In the genomic region with DNA sequence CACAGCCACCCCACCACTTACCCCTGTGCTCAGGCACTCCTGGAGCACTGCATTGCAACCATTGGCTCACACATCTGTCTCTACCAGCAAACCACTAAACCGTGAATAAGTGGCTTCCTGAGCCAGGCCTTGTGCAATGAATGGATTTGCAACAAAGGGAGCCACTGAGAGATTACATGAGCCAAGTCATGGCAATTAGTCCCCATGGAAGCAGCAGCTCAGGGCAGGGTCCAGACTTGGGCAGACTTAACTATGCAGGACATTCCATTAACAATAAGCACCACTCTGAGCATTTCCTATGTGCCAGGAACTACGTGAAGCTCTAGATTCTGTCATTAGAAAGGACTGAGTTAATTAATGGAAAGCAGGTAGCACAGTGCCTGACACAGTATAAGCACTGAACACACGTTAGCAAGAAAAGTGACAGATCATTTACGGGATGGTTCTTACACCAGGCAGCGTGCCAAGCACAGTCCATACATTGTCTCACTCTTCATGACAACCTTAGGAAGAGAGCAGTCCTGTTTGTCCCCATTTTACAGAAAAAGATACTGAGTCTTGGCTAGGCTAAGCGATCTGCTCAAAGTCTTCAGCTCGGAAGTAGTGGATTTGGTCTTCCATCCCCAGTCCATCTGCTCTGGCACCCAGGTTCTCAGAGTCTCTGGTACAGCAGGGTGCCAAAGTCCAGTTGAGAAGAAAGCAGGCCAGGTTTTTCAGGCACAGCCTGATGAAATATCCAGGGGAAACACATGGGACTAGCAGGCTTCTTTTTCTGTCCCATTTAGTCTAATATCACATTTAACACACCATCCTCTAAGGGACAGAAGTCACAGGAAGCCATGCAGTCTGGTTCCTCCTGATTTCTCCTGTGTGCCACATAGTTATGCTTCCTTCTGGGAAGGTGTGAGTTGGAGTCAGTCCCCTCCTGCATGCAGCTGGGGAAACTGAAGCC, we compare ENCODE assay signal across 8 cellular contexts. TPM values are rescaled to one million over a fixed set of nuclear protein-coding genes. Genes with fewer than 3 reads are reported as not detected.
DNase-seq lines count a peak whose midpoint lies in the region; ATAC-seq and TF ChIP-seq lines count a peak whose summit lies in the region.

No MANE protein-coding gene starts in this region.

- H3K36me3 ChIP-seq in neutrophil, result no peaks in the 10 kb centered on the region

- no peaks in the 10 kb centered on the region for H3K27me3 Mint-ChIP-seq in activated CD4-positive, alpha-beta T cell treated with anti-CD3 and anti-CD28 coated beads, Interleukin-2, amount 10 ng/mL, durations not matched to agents 7 days and 5 days
- H3K27me3 Mint-ChIP-seq in dendritic cell treated with granulocyte-macrophage colony-stimulating factor and Interleukin-4, amounts not matched to agents 40 ng/mL and 50 ng/mL, for 4 days, result peaks cover 4% of the 10 kb centered on the region
- no peaks in the 10 kb centered on the region for H3K27me3 Mint-ChIP-seq in mesothelial cell of epicardium (ENCODE audit: low read depth)

- no peak for ATAC-seq in GM18502 (IDR thresholded peaks at IDR 0.05; ENCODE audit: poor library complexity, unreplicated experiment)

- peak overlapping the region; percentile 79 for H3K27ac Mint-ChIP-seq in activated CD4-positive, alpha-beta T cell treated with anti-CD3 and anti-CD28 coated beads, Interleukin-2, amount 10 ng/mL, durations not matched to agents 7 days and 5 days
- H3K27ac Mint-ChIP-seq in dendritic cell treated with granulocyte-macrophage colony-stimulating factor and Interleukin-4, amounts not matched to agents 40 ng/mL and 50 ng/mL, for 4 days, result peak overlapping the region; percentile 46
- H3K27ac Mint-ChIP-seq in mesothelial cell of epicardium, result no peak overlapping the region

- POLR2A ChIA-PET in activated CD4-positive, alpha-beta T cell treated with anti-CD3 and anti-CD28 coated beads, Interleukin-2, amount 10 ng/mL, durations not matched to agents 7 days and 5 days (lab: Charles Lee), result no interaction called here

- H3K9me3 ChIP-seq in neutrophil, result no peaks in the 10 kb centered on the region

- peak overlapping the region; percentile 21 for H3K27ac ChIP-seq in neutrophil

- peaks cover 38 to 43% of the 10 kb centered on the region in 2 experiments for H3K4me1 ChIP-seq in neutrophil (ENCODE audit: control insufficient read depth in 1 of 2, insufficient read depth in 1 of 2, low read depth in 1 of 2, low read length in 1 of 2)

- no peak for DNase-seq in activated CD4-positive, alpha-beta T cell treated with anti-CD3 and anti-CD28 coated beads, Interleukin-2, amount 10 ng/mL, durations not matched to agents 7 days and 5 days
- no peak for DNase-seq in activated CD4-positive, alpha-beta T cell treated with anti-CD3 and anti-CD28 coated beads, Interleukin-2, amount 50 U/mL, for 1 hour
- DNase-seq in NCI-H748 (lab: John Stamatoyannopoulos, UW; ENCODE audit: unreplicated experiment), result peak; percentile 48
- DNase-seq in stimulated activated CD4-positive, alpha-beta T cell treated with anti-CD3 and anti-CD28 coated beads, Interleukin-2, amount 100 ng/mL, for 24 hours, result no peak
- no peak for DNase-seq in mesothelial cell of epicardium (ENCODE audit: low spot score in 2 of 2, unreplicated experiment in 2 of 2)

- H3K4me1 Mint-ChIP-seq in activated CD4-positive, alpha-beta T cell treated with anti-CD3 and anti-CD28 coated beads, Interleukin-2, amount 10 ng/mL, durations not matched to agents 7 days and 5 days, result peaks cover 61% of the 10 kb centered on the region
- H3K4me1 Mint-ChIP-seq in dendritic cell treated with granulocyte-macrophage colony-stimulating factor and Interleukin-4, amounts not matched to agents 40 ng/mL and 50 ng/mL, for 4 days (ENCODE audit: low read depth), result peaks cover 52% of the 10 kb centered on the region
- H3K4me1 Mint-ChIP-seq in mesothelial cell of epicardium, result peaks cover 30% of the 10 kb centered on the region

- TF ChIP-seq CTCF in neutrophil (IDR thresholded peaks at IDR 0.05), result no peak
- no peak for TF ChIP-seq CTCF in mesothelial cell of epicardium (IDR thresholded peaks at IDR 0.05; ENCODE audit: unreplicated experiment)

- peaks cover 3% of the 10 kb centered on the region for H3K9me3 Mint-ChIP-seq in activated CD4-positive, alpha-beta T cell treated with anti-CD3 and anti-CD28 coated beads, Interleukin-2, amount 10 ng/mL, durations not matched to agents 7 days and 5 days
- no peaks in the 10 kb centered on the region for H3K9me3 Mint-ChIP-seq in dendritic cell treated with granulocyte-macrophage colony-stimulating factor and Interleukin-4, amounts not matched to agents 40 ng/mL and 50 ng/mL, for 4 days
- no peaks in the 10 kb centered on the region for H3K9me3 Mint-ChIP-seq in mesothelial cell of epicardium

- intact Hi-C loops in dendritic cell treated with granulocyte-macrophage colony-stimulating factor and Interleukin-4, amounts not matched to agents 40 ng/mL and 50 ng/mL, for 4 days (cut with micrococcal nuclease), result no loop called here

- no peak overlapping the region for H3K4me3 Mint-ChIP-seq in activated CD4-positive, alpha-beta T cell treated with anti-CD3 and anti-CD28 coated beads, Interleukin-2, amount 10 ng/mL, durations not matched to agents 7 days and 5 days
- H3K4me3 Mint-ChIP-seq in dendritic cell treated with granulocyte-macrophage colony-stimulating factor and Interleukin-4, amounts not matched to agents 40 ng/mL and 50 ng/mL, for 4 days, result no peak overlapping the region
- H3K4me3 Mint-ChIP-seq in mesothelial cell of epicardium, result no peak overlapping the region

- CTCF ChIA-PET in activated CD4-positive, alpha-beta T cell treated with anti-CD3 and anti-CD28 coated beads, Interleukin-2, amount 10 ng/mL, durations not matched to agents 7 days and 5 days (lab: Charles Lee), result interaction anchor here (0.8 to 2.9 kb wide), 5 partner anchors 8 to 285 kb away, joined by 3 to 15 read pairs (median 4); no protein-coding TSS in a partner anchor

- H3K36me3 Mint-ChIP-seq in activated CD4-positive, alpha-beta T cell treated with anti-CD3 and anti-CD28 coated beads, Interleukin-2, amount 10 ng/mL, durations not matched to agents 7 days and 5 days (ENCODE audit: low read depth), result peaks cover 12% of the 10 kb centered on the region
- H3K36me3 Mint-ChIP-seq in dendritic cell treated with granulocyte-macrophage colony-stimulating factor and Interleukin-4, amounts not matched to agents 40 ng/mL and 50 ng/mL, for 4 days (ENCODE audit: low read depth), result no peaks in the 10 kb centered on the region
- no peaks in the 10 kb centered on the region for H3K36me3 Mint-ChIP-seq in mesothelial cell of epicardium

- H3K27me3 ChIP-seq in neutrophil, result no peaks in the 10 kb centered on the region

- H3K4me3 ChIP-seq in neutrophil (ENCODE audit: low read depth in 1 of 2, low read length in 1 of 2), result no peak overlapping the region

RNA-seq across cellular contexts. Expression of gene LIPC, which starts 44.1 kb away (rescaled TPM):
- total RNA-seq in activated CD4-positive, alpha-beta T cell treated with anti-CD3 and anti-CD28 coated beads, Interleukin-2, amount 10 ng/mL, durations not matched to agents 7 days and 5 days, result 1 to 10 TPM; 1.5 to 3.9 TPM
- total RNA-seq in mesothelial cell of epicardium, result not detected in 3 replicates
